ENCODE assay signal across 8 cellular contexts in genomic region chr17:63827801-63828221, GRCh38.
A peak's percentile ranks its signal among the peaks of the same experiment; 100 is the strongest.
DNase-seq lines count a peak whose midpoint lies in the region; ATAC-seq and TF ChIP-seq lines count a peak whose summit lies in the region.

No MANE protein-coding gene starts in this region.

- peak; percentile 27 for DNase-seq in KG1 (lab: John Stamatoyannopoulos, UW)
- DNase-seq in caudate nucleus (lab: John Stamatoyannopoulos, UW): no peak
- DNase-seq in NCI-H510A (lab: John Stamatoyannopoulos, UW): no peak

- H3K36me3 ChIP-seq in ACC112 (ENCODE audit: insufficient read depth, low read length) (peaks cover 42% of the 10 kb centered on the region), muscle layer of duodenum (ENCODE audit: control insufficient read depth in 1 of 2, insufficient read depth in 2 of 2, low read length in 2 of 2) (peaks cover 60 to 62% of the 10 kb centered on the region in 2 donors)

- peak overlapping the region; percentile 90 for H3K4me3 ChIP-seq in ACC112 (ENCODE audit: low read depth, low read length)
- H3K4me3 ChIP-seq in muscle layer of duodenum (ENCODE audit: low read depth in 1 of 2, low read length in 2 of 2): peak overlapping the region; percentile 85 to 87

- H3K27me3 ChIP-seq in ACC112 (ENCODE audit: insufficient read depth, low read length) (no peaks in the 10 kb centered on the region), muscle layer of duodenum (ENCODE audit: low read depth, low read length) (no peaks in the 10 kb centered on the region)

- H2AFZ ChIP-seq in ACC112 (ENCODE audit: low read length, unreplicated experiment): peak overlapping the region; percentile 6

- H3K9me3 ChIP-seq in muscle layer of duodenum (ENCODE audit: control insufficient read depth in 1 of 2, low read length in 2 of 2): no peaks in the 10 kb centered on the region

- ATAC-seq in HG03280 (IDR thresholded peaks at IDR 0.05; ENCODE audit: unreplicated experiment) (no peak), GM18505 (IDR thresholded peaks at IDR 0.05; ENCODE audit: unreplicated experiment) (no peak), HG03354 (IDR thresholded peaks at IDR 0.05; ENCODE audit: poor library complexity, severe bottlenecking, unreplicated experiment) (no peak)

- H3K27ac ChIP-seq in ACC112 (ENCODE audit: low read depth, low read length): peak overlapping the region; percentile 96
- peak overlapping the region; percentile 100 for H3K27ac ChIP-seq in caudate nucleus (ENCODE audit: low read depth, low read length)
- peak overlapping the region; percentile 97 for H3K27ac ChIP-seq in muscle layer of duodenum (ENCODE audit: low read length)

- H3K79me2 ChIP-seq in ACC112 (ENCODE audit: control insufficient read depth, insufficient read depth, low read length, unreplicated experiment): peaks cover 49% of the 10 kb centered on the region

- no peak for TF ChIP-seq POLR2A in GM18505 (IDR thresholded peaks at IDR 0.05; ENCODE audit: borderline replicate concordance, extremely low read depth, insufficient read depth, insufficient read length)

- H3K4me1 ChIP-seq in ACC112 (ENCODE audit: control insufficient read depth, insufficient read depth, low read length, unreplicated experiment) (peaks cover 19% of the 10 kb centered on the region), muscle layer of duodenum (ENCODE audit: control insufficient read depth in 1 of 2, insufficient read depth in 2 of 2, low read length in 2 of 2) (peaks cover 13 to 24% of the 10 kb centered on the region in 2 donors)
